ENCODE assay signal across 1 cellular context in genomic region chr7:96236198-96237039, GRCh38.
A peak's percentile ranks its signal among the peaks of the same experiment; 100 is the strongest.
TF ChIP-seq lines count a peak whose summit lies in the region.

No MANE protein-coding gene starts in this region.

TF ChIP-seq in SK-N-SH, 30 proteins besides CTCF, POLR2A, EP300 and RAD21 (continued from another document):
- TF ChIP-seq CHD2 (IDR thresholded peaks at IDR 0.05; ENCODE audit: low read length, partially characterized antibody) (no peak), TCF12 (IDR thresholded peaks at IDR 0.05) (peak; percentile 84), MEF2A (IDR thresholded peaks at IDR 0.05; ENCODE audit: borderline replicate concordance, low read depth) (no peak), RXRA (IDR thresholded peaks at IDR 0.05; ENCODE audit: borderline replicate concordance, low read depth) (0 out of 2 replicates have a peak, but pooled peaks have one; percentile 34), NRF1 (IDR thresholded peaks at IDR 0.05; ENCODE audit: low read depth, low read length) (no peak), RCOR1 (IDR thresholded peaks at IDR 0.05; ENCODE audit: low read length) (no peak), POLR2AphosphoS5 (IDR thresholded peaks at IDR 0.05; ENCODE audit: low read depth, low read length) (peak; percentile 23; the same call in 1 of the 2 replicates), TAF1 (IDR thresholded peaks at IDR 0.05; ENCODE audit: borderline replicate concordance, low read depth, low read length) (peak; percentile 26; the same call in 1 of the 2 replicates), YY1 (IDR thresholded peaks at IDR 0.05; ENCODE audit: low read depth) (no peak), SIN3A (IDR thresholded peaks at IDR 0.05; ENCODE audit: borderline replicate concordance, low read depth, low read length) (peak; percentile 58; the same call in 1 of the 2 replicates), MAX (IDR thresholded peaks at IDR 0.05; ENCODE audit: low read depth) (peak; percentile 80), FOXJ3 (CRISPR knock-in tag; IDR thresholded peaks at IDR 0.05) (no peak), ZBTB33 (IDR thresholded peaks at IDR 0.05; ENCODE audit: borderline replicate concordance, low read depth) (0 out of 2 replicates have a peak, but pooled peaks have one; percentile 35), ELF1 (IDR thresholded peaks at IDR 0.05) (no peak), USF2 (IDR thresholded peaks at IDR 0.05; ENCODE audit: borderline replicate concordance, low read depth, low read length) (no peak), FOSL2 (IDR thresholded peaks at IDR 0.05; ENCODE audit: borderline replicate concordance, low read depth) (peak; percentile 91), PBX3 (IDR thresholded peaks at IDR 0.05) (peak; percentile 61), REST (IDR thresholded peaks at IDR 0.05; ENCODE audit: low read depth, low read length) (0 out of 2 replicates have a peak, but pooled peaks have one; percentile 54), GATA2 (CRISPR knock-in tag; IDR thresholded peaks at IDR 0.05) (no peak)
